Comparison of ENCODE assay signal across 21 cellular contexts in the genomic region with DNA sequence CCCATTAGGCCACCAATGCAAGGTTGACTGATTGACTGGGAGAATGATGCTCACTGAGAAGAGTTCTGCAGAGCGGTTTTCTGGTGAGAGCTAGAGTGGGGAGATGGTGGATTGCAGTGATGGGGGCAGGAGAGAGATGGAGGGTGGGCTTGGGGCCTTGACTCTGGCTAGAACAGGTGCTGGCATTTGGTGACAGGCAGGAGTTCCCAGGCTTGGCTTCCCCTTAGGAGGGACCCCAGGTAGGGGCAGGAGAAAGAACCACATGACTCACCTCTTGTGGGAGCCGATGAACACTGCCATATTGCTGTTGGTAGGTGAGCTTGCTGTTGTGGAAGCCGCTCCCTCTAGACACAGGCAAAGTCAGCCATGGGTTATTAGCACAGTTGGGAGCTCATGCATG. TPM values are rescaled to one million over a fixed set of nuclear protein-coding genes. Genes with fewer than 3 reads are reported as not detected.
"Had no signal": no experiment of that assay in that cellular context is flagged by ENCODE, and none has a peak within 500 bp of the region (broad histone marks: within the 10 kb centered on the region; RNA-seq: fewer than 3 reads in every experiment).

No MANE protein-coding gene starts in this region.

- DNase-seq: activated CD4-positive, alpha-beta memory T cell treated with anti-CD3 and anti-CD28 coated beads for 36 hours; activated naive CD4-positive, alpha-beta T cell; activated naive CD8-positive, alpha-beta T cell treated with anti-CD3 and anti-CD28 coated beads, Interleukin-2, amount 10 ng/mL, durations not matched to agents 7 days and 5 days; dermis blood vessel endothelial cell; heart left ventricle; immature natural killer cell; retina; SK-N-SH; stimulated activated CD4-positive, alpha-beta T cell treated with anti-CD3 and anti-CD28 coated beads, Interleukin-15, amount 100 ng/mL, for 24 hours; stimulated activated CD4-positive, alpha-beta T cell treated with anti-CD3 and anti-CD28 coated beads, Interleukin-4, amount 100 ng/mL, for 1 hour; stimulated activated naive CD4-positive, alpha-beta T cell; T-cell; T-helper 9 cell had no signal

- H3K9me3 Mint-ChIP-seq: central memory CD8-positive, alpha-beta T cell; immature natural killer cell had no signal

- H3K36me3 Mint-ChIP-seq: activated CD4-positive, alpha-beta memory T cell treated with anti-CD3 and anti-CD28 coated beads for 36 hours; brain; T-cell had no signal

- H3K27ac Mint-ChIP-seq: activated CD4-positive, alpha-beta memory T cell treated with anti-CD3 and anti-CD28 coated beads for 36 hours; activated naive CD8-positive, alpha-beta T cell treated with anti-CD3 and anti-CD28 coated beads, Interleukin-2, amount 10 ng/mL, durations not matched to agents 7 days and 5 days; activated T-helper 1 cell treated with anti-CD3 and anti-CD28 coated beads, Interleukin-12 subunit alpha, Interleukin-12 subunit beta, Interleukin-2, Interleukin-4 antibody, amounts not matched to agents 30 ng/mL and 10 ng/mL and 1 ng/mL, durations not matched to agents 14 hours and 24 hours and 36 hours; brain; T-cell had no signal

- H3K4me3 Mint-ChIP-seq: activated CD4-positive, alpha-beta memory T cell treated with anti-CD3 and anti-CD28 coated beads for 36 hours; activated naive CD8-positive, alpha-beta T cell treated with anti-CD3 and anti-CD28 coated beads, Interleukin-2, amount 10 ng/mL, durations not matched to agents 7 days and 5 days; activated T-helper 1 cell treated with anti-CD3 and anti-CD28 coated beads, Interleukin-12 subunit alpha, Interleukin-12 subunit beta, Interleukin-2, Interleukin-4 antibody, amounts not matched to agents 30 ng/mL and 10 ng/mL and 1 ng/mL, durations not matched to agents 14 hours and 24 hours and 36 hours; brain; central memory CD8-positive, alpha-beta T cell; immature natural killer cell; T-cell had no signal

- H3K4me1 Mint-ChIP-seq: brain had no signal

- ATAC-seq: heart left ventricle, left cardiac atrium, T-cell had no signal

RNA-seq across cellular contexts. Expression of gene CD300LB, which starts 8.0 kb away (rescaled TPM):
- total RNA-seq: activated CD4-positive, alpha-beta memory T cell treated with anti-CD3 and anti-CD28 coated beads for 36 hours; activated naive CD8-positive, alpha-beta T cell treated with anti-CD3 and anti-CD28 coated beads, Interleukin-2, amount 10 ng/mL, durations not matched to agents 7 days and 5 days; activated T-helper 1 cell treated with anti-CD3 and anti-CD28 coated beads, Interleukin-12 subunit alpha, Interleukin-12 subunit beta, Interleukin-2, Interleukin-4 antibody, amounts not matched to agents 30 ng/mL and 10 ng/mL and 1 ng/mL, durations not matched to agents 14 hours and 24 hours and 36 hours; dermis blood vessel endothelial cell; frontal cortex; lung microvascular endothelial cell; skeletal muscle tissue; T-cell had no signal

RNA-seq across cellular contexts. Expression of gene CD300C, which starts 22.6 kb away (rescaled TPM):
- total RNA-seq: dermis blood vessel endothelial cell, frontal cortex, lung microvascular endothelial cell had no signal

RNA-seq across cellular contexts. Expression of gene CD300H, which starts 44.0 kb away (rescaled TPM):
- total RNA-seq: activated CD4-positive, alpha-beta memory T cell treated with anti-CD3 and anti-CD28 coated beads for 36 hours; activated naive CD8-positive, alpha-beta T cell treated with anti-CD3 and anti-CD28 coated beads, Interleukin-2, amount 10 ng/mL, durations not matched to agents 7 days and 5 days; activated T-helper 1 cell treated with anti-CD3 and anti-CD28 coated beads, Interleukin-12 subunit alpha, Interleukin-12 subunit beta, Interleukin-2, Interleukin-4 antibody, amounts not matched to agents 30 ng/mL and 10 ng/mL and 1 ng/mL, durations not matched to agents 14 hours and 24 hours and 36 hours; dermis blood vessel endothelial cell; frontal cortex; left cardiac atrium; lung microvascular endothelial cell; skeletal muscle tissue; subcutaneous adipose tissue; T-cell had no signal

RNA-seq across cellular contexts. Expression of gene CD300A, which starts 56.9 kb away (rescaled TPM):
- total RNA-seq: dermis blood vessel endothelial cell, lung microvascular endothelial cell had no signal
